In genomic region chr10:113616244-113617074, GRCh38 we compare ENCODE assay signal across 11 cellular contexts. TPM values are rescaled to one million over a fixed set of nuclear protein-coding genes. Genes with fewer than 3 reads are reported as not detected.
DNase-seq lines count a peak whose midpoint lies in the region; TF ChIP-seq lines count a peak whose summit lies in the region.
"Had no signal": no experiment of that assay in that cellular context is flagged by ENCODE, and none has a peak within 500 bp of the region (broad histone marks: within the 10 kb centered on the region; RNA-seq: fewer than 3 reads in every experiment).

No MANE protein-coding gene starts in this region.

- no peaks in the 10 kb centered on the region for H3K4me1 Mint-ChIP-seq in activated naive CD8-positive, alpha-beta T cell treated with anti-CD3 and anti-CD28 coated beads for 36 hours
- H3K4me1 Mint-ChIP-seq: stimulated activated effector memory CD8-positive, alpha-beta T cell treated with anti-CD3 and anti-CD28 coated beads, Interleukin-12 subunit alpha, Interleukin-12 subunit beta, amount 100 ng/mL, for 72 hours had no signal

- H3K4me3 ChIP-seq in LNCaP clone FGC (ENCODE audit: low read depth, low read length) (no peak overlapping the region), epithelial cell of esophagus (ENCODE audit: low read length) (no peak overlapping the region), trophoblast cell (ENCODE audit: low read depth, low read length) (no peak overlapping the region)

- H3K27me3 Mint-ChIP-seq in activated naive CD8-positive, alpha-beta T cell treated with anti-CD3 and anti-CD28 coated beads for 36 hours = peaks cover 55% of the 10 kb centered on the region

- peak; percentile 3 for DNase-seq in NCI-H1105 (lab: John Stamatoyannopoulos, UW)
- no peak for DNase-seq in NCI-H1105 treated with DMSO at 0.1 percent for 48 hours (lab: John Stamatoyannopoulos, UW)
- DNase-seq in LNCaP clone FGC (ENCODE audit: low read depth) = no peak
- DNase-seq in epithelial cell of esophagus (ENCODE audit: low read depth) = peak; percentile 13
- DNase-seq in trophoblast cell = peak; percentile 43 to 81
- DNase-seq in NCI-H526 treated with DMSO at 0.1 percent for 48 hours (lab: John Stamatoyannopoulos, UW) = no peak
- no peak for DNase-seq in SIG-M5 treated with dmso at 0.1 percent for 504 hours (lab: John Stamatoyannopoulos, UW; ENCODE audit: unreplicated experiment)
- DNase-seq in activated naive CD8-positive, alpha-beta T cell treated with anti-CD3 and anti-CD28 coated beads for 36 hours = no peak
- DNase-seq: activated CD4-positive, alpha-beta T cell treated with anti-CD3 and anti-CD28 coated beads for 48 hours; KG1 had no signal

- no peaks in the 10 kb centered on the region for H3K79me1 ChIP-seq in trophoblast cell (ENCODE audit: low read length)

- H4K12ac ChIP-seq in trophoblast cell (ENCODE audit: low read depth, low read length) = no peak overlapping the region

- no peak overlapping the region for H3K23ac ChIP-seq in trophoblast cell (ENCODE audit: low read length)

- no peaks in the 10 kb centered on the region for H3K36me3 ChIP-seq in trophoblast cell (ENCODE audit: control insufficient read depth in 1 of 2, insufficient read depth in 2 of 2, low read length in 2 of 2)

- no peaks in the 10 kb centered on the region for H3K9me3 Mint-ChIP-seq in activated naive CD8-positive, alpha-beta T cell treated with anti-CD3 and anti-CD28 coated beads for 36 hours
- H3K9me3 Mint-ChIP-seq: stimulated activated effector memory CD8-positive, alpha-beta T cell treated with anti-CD3 and anti-CD28 coated beads, Interleukin-12 subunit alpha, Interleukin-12 subunit beta, amount 100 ng/mL, for 72 hours had no signal

- no CpG with 5 or more reads among the region's 5 CpGs for WGBS in trophoblast cell (ENCODE audit: extremely low coverage, insufficient coverage, insufficient read length)

- peaks cover 1% of the 10 kb centered on the region for H3K27me3 ChIP-seq in trophoblast cell (ENCODE audit: insufficient read depth, low read length)

- H2BK120ac ChIP-seq in trophoblast cell (ENCODE audit: insufficient read depth, low read length, poor library complexity) = no peak overlapping the region

- H3K9ac ChIP-seq in trophoblast cell (ENCODE audit: low read length) = no peak overlapping the region

- no peak overlapping the region for H3K18ac ChIP-seq in trophoblast cell (ENCODE audit: low read length)

- H2BK5ac ChIP-seq in trophoblast cell (ENCODE audit: low read depth, low read length, poor library complexity) = no peak overlapping the region

- H3K14ac ChIP-seq in trophoblast cell (ENCODE audit: low read length) = no peak overlapping the region

- H3K79me2 ChIP-seq in trophoblast cell (ENCODE audit: control insufficient read depth, insufficient read depth, low read length, poor library complexity) = no peaks in the 10 kb centered on the region

- no peak overlapping the region for H3K4ac ChIP-seq in trophoblast cell (ENCODE audit: low read depth, low read length)

- no peaks in the 10 kb centered on the region for H3K36me3 Mint-ChIP-seq in activated naive CD8-positive, alpha-beta T cell treated with anti-CD3 and anti-CD28 coated beads for 36 hours
- H3K36me3 Mint-ChIP-seq: stimulated activated effector memory CD8-positive, alpha-beta T cell treated with anti-CD3 and anti-CD28 coated beads, Interleukin-12 subunit alpha, Interleukin-12 subunit beta, amount 100 ng/mL, for 72 hours had no signal

- no peaks in the 10 kb centered on the region for H3K4me1 ChIP-seq in trophoblast cell (ENCODE audit: control insufficient read depth in 1 of 2, insufficient read depth in 2 of 2, low read length in 2 of 2)

- peak; percentile 55 for TF ChIP-seq CTCF in LNCaP clone FGC (IDR thresholded peaks at IDR 0.05; ENCODE audit: control insufficient read depth, extremely low read depth, insufficient read depth)
- TF ChIP-seq CTCF in epithelial cell of esophagus (IDR thresholded peaks at IDR 0.05; ENCODE audit: insufficient read depth, low read depth, low read length, missing control alignments) = peak; percentile 36

- H3K4me2 ChIP-seq in trophoblast cell (ENCODE audit: low read length) = no peak overlapping the region

- no peak overlapping the region for H2BK12ac ChIP-seq in trophoblast cell (ENCODE audit: low read length)

- H3K4me3 Mint-ChIP-seq in activated naive CD8-positive, alpha-beta T cell treated with anti-CD3 and anti-CD28 coated beads for 36 hours = no peak overlapping the region
- H3K4me3 Mint-ChIP-seq: stimulated activated effector memory CD8-positive, alpha-beta T cell treated with anti-CD3 and anti-CD28 coated beads, Interleukin-12 subunit alpha, Interleukin-12 subunit beta, amount 100 ng/mL, for 72 hours had no signal

- H2AFZ ChIP-seq in trophoblast cell (ENCODE audit: insufficient read depth, low read length, poor library complexity) = no peak overlapping the region

- H2AK5ac ChIP-seq in trophoblast cell (ENCODE audit: low read length) = no peak overlapping the region

- H3K27ac Mint-ChIP-seq in activated naive CD8-positive, alpha-beta T cell treated with anti-CD3 and anti-CD28 coated beads for 36 hours = no peak overlapping the region
- H3K27ac Mint-ChIP-seq: stimulated activated effector memory CD8-positive, alpha-beta T cell treated with anti-CD3 and anti-CD28 coated beads, Interleukin-12 subunit alpha, Interleukin-12 subunit beta, amount 100 ng/mL, for 72 hours had no signal

- H3K27ac ChIP-seq in trophoblast cell (ENCODE audit: low read depth, low read length) = no peak overlapping the region

- H3K9me3 ChIP-seq in trophoblast cell (ENCODE audit: insufficient read depth, low read depth, low read length) = no peaks in the 10 kb centered on the region

- no peak overlapping the region for H4K91ac ChIP-seq in trophoblast cell (ENCODE audit: low read depth, low read length)

- no peak overlapping the region for H4K8ac ChIP-seq in trophoblast cell (ENCODE audit: low read depth, low read length)

RNA-seq across cellular contexts. Expression of gene NRAP, which starts 47.4 kb away (rescaled TPM):
- polyA plus RNA-seq in trophoblast cell (2013) = 0.01 TPM in 2 replicates
- total RNA-seq in activated naive CD8-positive, alpha-beta T cell treated with anti-CD3 and anti-CD28 coated beads for 36 hours = not detected

Comparison
In these comparisons a context has a peak if more than half of its experiments do, and no peak if none do; other contexts are left out.
1. DNase-seq: peak in NCI-H1105 (single experiment), epithelial cell of esophagus (single experiment) and trophoblast cell (2 of 2); none in NCI-H1105 treated with DMSO at 0.1 percent for 48 hours (single experiment), LNCaP clone FGC (single experiment), NCI-H526 treated with DMSO at 0.1 percent for 48 hours (single experiment), SIG-M5 treated with dmso at 0.1 percent for 504 hours (single experiment) and activated naive CD8-positive, alpha-beta T cell treated with anti-CD3 and anti-CD28 coated beads for 36 hours (single experiment).